ENCODE assay signal across 8 cellular contexts in the genomic region with DNA sequence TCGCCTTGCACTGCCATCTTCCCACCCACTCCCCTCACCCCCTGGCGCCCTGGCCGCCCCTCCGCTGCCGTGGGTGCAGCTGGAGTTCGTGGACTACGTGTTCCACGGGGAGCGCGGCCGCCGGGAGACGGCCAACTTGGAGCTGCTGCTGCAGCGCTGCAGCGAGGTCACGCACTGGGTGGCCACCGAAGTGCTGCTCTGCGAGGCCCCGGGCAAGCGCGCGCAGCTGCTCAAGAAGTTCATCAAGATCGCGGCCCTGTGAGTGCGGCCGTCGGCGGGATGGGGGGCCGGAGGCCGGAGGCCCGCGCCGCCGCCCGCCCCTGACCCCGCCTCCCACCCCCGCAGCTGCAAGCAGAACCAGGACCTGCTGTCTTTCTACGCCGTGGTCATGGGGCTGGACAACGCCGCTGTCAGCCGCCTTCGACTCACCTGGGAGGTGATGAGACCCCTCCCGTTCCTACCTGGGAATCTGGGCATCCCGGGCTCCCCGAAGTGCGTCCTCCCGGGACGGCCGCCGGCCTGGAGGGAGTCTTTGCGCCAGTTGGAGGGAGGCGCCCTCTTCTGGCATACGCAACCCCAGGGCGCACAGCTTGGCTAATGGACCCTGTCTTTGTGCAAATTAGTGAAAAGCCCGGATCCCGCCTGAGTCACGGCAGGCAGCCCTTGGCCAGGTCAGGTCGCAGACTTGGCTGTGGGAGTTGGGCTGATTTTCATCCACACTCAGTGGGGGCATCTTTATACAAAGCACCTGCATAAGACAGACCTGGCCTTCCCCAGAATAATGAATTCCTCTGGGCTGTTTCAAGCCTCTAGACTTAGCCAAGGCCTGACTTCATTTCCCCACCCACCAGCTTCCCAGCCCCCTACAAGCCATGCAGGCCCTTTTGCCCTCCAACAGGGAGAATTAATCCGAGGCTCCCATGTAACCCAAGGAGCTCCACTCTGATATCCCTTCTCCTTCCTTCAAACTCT. TPM values are rescaled to one million over a fixed set of nuclear protein-coding genes. Genes with fewer than 3 reads are reported as not detected.
DNase-seq lines count a peak whose midpoint lies in the region; ATAC-seq and TF ChIP-seq lines count a peak whose summit lies in the region.

No MANE protein-coding gene starts in this region.

- peak overlapping the region; percentile 91 for H3K4me2 ChIP-seq in PC-3 (ENCODE audit: low read length)
- no peak overlapping the region for H3K4me2 ChIP-seq in neural cell (ENCODE audit: low read length)

- H3K27me3 ChIP-seq in PC-3 (ENCODE audit: low read length) (no peaks in the 10 kb centered on the region), neural cell (ENCODE audit: insufficient read depth, low read depth, low read length) (no peaks in the 10 kb centered on the region)

- peak; percentile 55 to 67 for DNase-seq in NCI-H2081 (lab: John Stamatoyannopoulos, UW)
- DNase-seq in NCI-H2081 treated with DMSO at 0.1 percent for 48 hours (lab: John Stamatoyannopoulos, UW), result no peak
- DNase-seq in PC-3, result peak; percentile 74
- DNase-seq in activated T-helper 2 cell treated with anti-CD3 and anti-CD28 coated beads, Interferon-gamma antibody, Interleukin-2, Interleukin-4, amounts not matched to agents 10 μg/mL and 5 μg/mL and 100 μg/mL, durations not matched to agents 14 hours and 24 hours and 36 hours (ENCODE audit: low spot score), result peak; percentile 64
- DNase-seq in foreskin fibroblast, result peak; percentile 80 to 94
- DNase-seq in stimulated activated naive CD8-positive, alpha-beta T cell treated with anti-CD3 and anti-CD28 coated beads, Interleukin-15, amount 100 ng/mL, for 72 hours, result peak; percentile 67 to 73

- peak; percentile 76 for TF ChIP-seq CTCF in PC-3 (conservative IDR thresholded peaks at IDR 0.05; ENCODE audit: low read depth, low read length)
- peak; percentile 69 for TF ChIP-seq CTCF in foreskin fibroblast (IDR thresholded peaks at IDR 0.05; ENCODE audit: low read depth, low read length)
- TF ChIP-seq CTCF in neural cell (IDR thresholded peaks at IDR 0.05; ENCODE audit: poor library complexity, severe bottlenecking), result peak; percentile 61

- peak overlapping the region; percentile 92 for H3K4me3 Mint-ChIP-seq in activated T-helper 2 cell treated with anti-CD3 and anti-CD28 coated beads, Interferon-gamma antibody, Interleukin-2, Interleukin-4, amounts not matched to agents 10 μg/mL and 5 μg/mL and 100 μg/mL, durations not matched to agents 14 hours and 24 hours and 36 hours (ENCODE audit: low read depth)
- H3K4me3 Mint-ChIP-seq in stimulated activated naive CD8-positive, alpha-beta T cell treated with anti-CD3 and anti-CD28 coated beads, Interleukin-15, amount 100 ng/mL, for 72 hours, result peak overlapping the region; percentile 90

- BruUV-seq in PC-3 (replicated peaks; lab: Mats Ljungman, UMichigan), result no TSS peak

- peak overlapping the region; percentile 79 for H3K27ac Mint-ChIP-seq in activated T-helper 2 cell treated with anti-CD3 and anti-CD28 coated beads, Interferon-gamma antibody, Interleukin-2, Interleukin-4, amounts not matched to agents 10 μg/mL and 5 μg/mL and 100 μg/mL, durations not matched to agents 14 hours and 24 hours and 36 hours
- H3K27ac Mint-ChIP-seq in stimulated activated naive CD8-positive, alpha-beta T cell treated with anti-CD3 and anti-CD28 coated beads, Interleukin-15, amount 100 ng/mL, for 72 hours, result peak overlapping the region in 1 of 2 donors; percentile 79

- no peaks in the 10 kb centered on the region for H3K27me3 Mint-ChIP-seq in activated T-helper 2 cell treated with anti-CD3 and anti-CD28 coated beads, Interferon-gamma antibody, Interleukin-2, Interleukin-4, amounts not matched to agents 10 μg/mL and 5 μg/mL and 100 μg/mL, durations not matched to agents 14 hours and 24 hours and 36 hours (ENCODE audit: low read depth)
- peaks cover 7% of the 10 kb centered on the region for H3K27me3 Mint-ChIP-seq in stimulated activated naive CD8-positive, alpha-beta T cell treated with anti-CD3 and anti-CD28 coated beads, Interleukin-15, amount 100 ng/mL, for 72 hours

- POLR2A ChIA-PET in PC-3 (lab: Charles Lee; ENCODE audit: unreplicated experiment), result interaction anchor here (0.6 kb wide), 1 partner anchor 177 kb away, joined by 4 read pairs; no protein-coding TSS in a partner anchor

- H3K9me3 Mint-ChIP-seq in activated T-helper 2 cell treated with anti-CD3 and anti-CD28 coated beads, Interferon-gamma antibody, Interleukin-2, Interleukin-4, amounts not matched to agents 10 μg/mL and 5 μg/mL and 100 μg/mL, durations not matched to agents 14 hours and 24 hours and 36 hours, result no peaks in the 10 kb centered on the region
- H3K9me3 Mint-ChIP-seq in stimulated activated naive CD8-positive, alpha-beta T cell treated with anti-CD3 and anti-CD28 coated beads, Interleukin-15, amount 100 ng/mL, for 72 hours, result no peaks in the 10 kb centered on the region

- peaks cover 11% of the 10 kb centered on the region for H3K4me1 ChIP-seq in PC-3 (ENCODE audit: insufficient read depth, low read length)

- no peaks in the 10 kb centered on the region for H3K36me3 Mint-ChIP-seq in activated T-helper 2 cell treated with anti-CD3 and anti-CD28 coated beads, Interferon-gamma antibody, Interleukin-2, Interleukin-4, amounts not matched to agents 10 μg/mL and 5 μg/mL and 100 μg/mL, durations not matched to agents 14 hours and 24 hours and 36 hours (ENCODE audit: low read depth)

- intact Hi-C loops in PC-3 (cut with micrococcal nuclease), result no loop called here
- intact Hi-C loops in activated T-helper 2 cell treated with anti-CD3 and anti-CD28 coated beads, Interferon-gamma antibody, Interleukin-2, Interleukin-4, amounts not matched to agents 10 μg/mL and 5 μg/mL and 100 μg/mL, durations not matched to agents 14 hours and 24 hours and 36 hours (cut with micrococcal nuclease), result loop anchor here (1.0 kb wide), 1 partner anchor 27 kb away; no protein-coding TSS in a partner anchor

- H3K9me2 ChIP-seq in PC-3 (replicated peaks; ENCODE audit: low read length), result no peaks in the 10 kb centered on the region
- no peaks in the 10 kb centered on the region for H3K9me2 ChIP-seq in neural cell (ENCODE audit: insufficient read depth, low read length)

- CTCF ChIA-PET in PC-3 (lab: Charles Lee), result interaction anchor here (0.5 to 1.5 kb wide), 5 partner anchors 54 to 252 kb away, joined by 3 to 7 read pairs (median 5); no protein-coding TSS in a partner anchor

- H3K79me2 ChIP-seq in PC-3 (ENCODE audit: low read length) (no peaks in the 10 kb centered on the region), neural cell (replicated peaks; ENCODE audit: insufficient read depth, low read length) (no peaks in the 10 kb centered on the region)

- H4K20me1 ChIP-seq in PC-3 (ENCODE audit: low read length) (no peaks in the 10 kb centered on the region), neural cell (ENCODE audit: insufficient read depth) (no peaks in the 10 kb centered on the region)

- H2AFZ ChIP-seq in PC-3 (ENCODE audit: low read length) (peak overlapping the region; percentile 91), neural cell (ENCODE audit: low read depth, low read length) (no peak overlapping the region)

- H3F3A ChIP-seq in PC-3 (ENCODE audit: low read length, unreplicated experiment) (no peaks in the 10 kb centered on the region), neural cell (ENCODE audit: insufficient read depth, low read length, poor library complexity, severe bottlenecking) (no peaks in the 10 kb centered on the region)

- H3K9me3 ChIP-seq in PC-3 (ENCODE audit: low read length) (no peaks in the 10 kb centered on the region), neural cell (ENCODE audit: low read length) (no peaks in the 10 kb centered on the region)

- no peak for TF ChIP-seq EP300 in neural cell (conservative IDR thresholded peaks at IDR 0.05; ENCODE audit: poor library complexity, severe bottlenecking)

- H3K4me3 ChIP-seq in PC-3 (ENCODE audit: low read length) (peak overlapping the region; percentile 73), foreskin fibroblast (ENCODE audit: low read depth in 1 of 2, low read length in 2 of 2) (peak overlapping the region; percentile 48 to 60), neural cell (ENCODE audit: low read length) (peak overlapping the region; percentile 31)

- H3K36me3 ChIP-seq in PC-3 (ENCODE audit: low read depth, low read length) (no peaks in the 10 kb centered on the region), neural cell (ENCODE audit: insufficient read depth, low read length) (no peaks in the 10 kb centered on the region)

- H3K9ac ChIP-seq in PC-3 (ENCODE audit: low read length), result peak overlapping the region; percentile 33; the same call in 1 of the 2 replicates
- H3K9ac ChIP-seq in neural cell (ENCODE audit: low read length), result no peak overlapping the region

- TF ChIP-seq RAD21 in neural cell (conservative IDR thresholded peaks at IDR 0.05), result peak; percentile 52

- H3K4me1 Mint-ChIP-seq in activated T-helper 2 cell treated with anti-CD3 and anti-CD28 coated beads, Interferon-gamma antibody, Interleukin-2, Interleukin-4, amounts not matched to agents 10 μg/mL and 5 μg/mL and 100 μg/mL, durations not matched to agents 14 hours and 24 hours and 36 hours (ENCODE audit: low read depth), result peaks cover 14% of the 10 kb centered on the region
- H3K4me1 Mint-ChIP-seq in stimulated activated naive CD8-positive, alpha-beta T cell treated with anti-CD3 and anti-CD28 coated beads, Interleukin-15, amount 100 ng/mL, for 72 hours, result peaks cover 15% of the 10 kb centered on the region

- no peak overlapping the region for H3K27ac ChIP-seq in PC-3 (ENCODE audit: low read length)
- H3K27ac ChIP-seq in neural cell (ENCODE audit: low read length), result no peak overlapping the region

- peak; percentile 69 for ATAC-seq in HG03175 (IDR thresholded peaks at IDR 0.05; ENCODE audit: unreplicated experiment)
- peak; percentile 88 for ATAC-seq in PC-3
- peak; percentile 85 for ATAC-seq in stimulated activated naive CD8-positive, alpha-beta T cell treated with anti-CD3 and anti-CD28 coated beads, Interleukin-15, amount 100 ng/mL, for 72 hours

TF ChIP-seq in neural cell, 6 proteins besides CTCF, POLR2A, EP300 and RAD21 (continues in another document):
- TF ChIP-seq SMC3 (conservative IDR thresholded peaks at IDR 0.05; ENCODE audit: poor library complexity), result peak; percentile 62

RNA-seq across cellular contexts. Expression of gene RAPGEFL1, which starts 14.3 kb away (rescaled TPM):
- total RNA-seq in PC-3 (2014; rRNA removed), result 1.3 and 1.5 TPM in 2 replicates
- total RNA-seq in activated T-helper 2 cell treated with anti-CD3 and anti-CD28 coated beads, Interferon-gamma antibody, Interleukin-2, Interleukin-4, amounts not matched to agents 10 μg/mL and 5 μg/mL and 100 μg/mL, durations not matched to agents 14 hours and 24 hours and 36 hours, result 11.6 and 12.3 TPM in 2 replicates
- polyA plus RNA-seq in neural cell, result 15.5 and 15.6 TPM in 2 replicates
- 11.5 and 14.9 TPM in 2 replicates for polyA minus RNA-seq in neural cell

RNA-seq across cellular contexts. Expression of gene WIPF2, which starts 27.6 kb away (rescaled TPM):
- total RNA-seq in PC-3 (2014; rRNA removed), result 6.0 and 12.1 TPM in 2 replicates
- total RNA-seq in activated T-helper 2 cell treated with anti-CD3 and anti-CD28 coated beads, Interferon-gamma antibody, Interleukin-2, Interleukin-4, amounts not matched to agents 10 μg/mL and 5 μg/mL and 100 μg/mL, durations not matched to agents 14 hours and 24 hours and 36 hours, result 26.9 and 27.2 TPM in 2 replicates
- polyA plus RNA-seq in neural cell, result 8.6 and 11.5 TPM in 2 replicates
- 8.5 and 11.3 TPM in 2 replicates for polyA minus RNA-seq in neural cell

RNA-seq across cellular contexts. Expression of gene CASC3, which starts 51.2 kb away (rescaled TPM):
- 27.3 and 39.2 TPM in 2 replicates for total RNA-seq in PC-3 (2014; rRNA removed)
- total RNA-seq in activated T-helper 2 cell treated with anti-CD3 and anti-CD28 coated beads, Interferon-gamma antibody, Interleukin-2, Interleukin-4, amounts not matched to agents 10 μg/mL and 5 μg/mL and 100 μg/mL, durations not matched to agents 14 hours and 24 hours and 36 hours, result 118 and 120 TPM in 2 replicates
- 50.6 and 52.3 TPM in 2 replicates for polyA plus RNA-seq in neural cell
- 65.0 and 70.7 TPM in 2 replicates for polyA minus RNA-seq in neural cell
